ENCODE assay signal across 1 cellular context in genomic region chr14:69880051-69880487, GRCh38.
TF ChIP-seq lines count a peak whose summit lies in the region.

No MANE protein-coding gene starts in this region.

TF ChIP-seq in HepG2, 621 proteins besides CTCF, POLR2A, EP300 and RAD21 (continued from another document and continues in another):
- TF ChIP-seq CEBPG (CRISPR knock-in tag; IDR thresholded peaks at IDR 0.05), result peak; percentile 96
- no peak for TF ChIP-seq CSRNP1 (CRISPR knock-in tag; IDR thresholded peaks at IDR 0.05)
- TF ChIP-seq ATF3 (CRISPR knock-in tag; IDR thresholded peaks at IDR 0.05), result no peak
- peak; percentile 20; the same call in 1 of the 2 replicates for TF ChIP-seq IRX3 (CRISPR knock-in tag; IDR thresholded peaks at IDR 0.05; ENCODE audit: borderline replicate concordance, low read depth)
- 0 out of 2 replicates have a peak, but pooled peaks have one; percentile 31 for TF ChIP-seq ISL2 (CRISPR knock-in tag; IDR thresholded peaks at IDR 0.05)
- no peak for TF ChIP-seq ZNF274 (CRISPR knock-in tag; IDR thresholded peaks at IDR 0.05)
- 0 out of 2 replicates have a peak, but pooled peaks have one; percentile 22 for TF ChIP-seq ZNF644 (CRISPR knock-in tag; IDR thresholded peaks at IDR 0.05; ENCODE audit: low read depth)
- TF ChIP-seq NR2F2 (IDR thresholded peaks at IDR 0.05; ENCODE audit: borderline replicate concordance, low read depth), result peak; percentile 64; the same call in 1 of the 2 replicates
- TF ChIP-seq SOX5 (CRISPR knock-in tag; IDR thresholded peaks at IDR 0.05; ENCODE audit: borderline replicate concordance), result peak; percentile 49; the same call in 1 of the 2 replicates
- peak; percentile 64; the same call in 1 of the 2 replicates for TF ChIP-seq SIX1 (CRISPR knock-in tag; IDR thresholded peaks at IDR 0.05; ENCODE audit: borderline replicate concordance)
- 0 out of 2 replicates have a peak, but pooled peaks have one; percentile 17 for TF ChIP-seq ZNF317 (CRISPR knock-in tag; IDR thresholded peaks at IDR 0.05)
- no peak for TF ChIP-seq ZBTB39 (CRISPR knock-in tag; IDR thresholded peaks at IDR 0.05)
- no peak for TF ChIP-seq MXD1 (CRISPR knock-in tag; IDR thresholded peaks at IDR 0.05)
- no peak for TF ChIP-seq TAF1 (CRISPR knock-in tag; IDR thresholded peaks at IDR 0.05)
- TF ChIP-seq PATZ1 (CRISPR knock-in tag; IDR thresholded peaks at IDR 0.05), result peak; percentile 78
- TF ChIP-seq ASH2L (IDR thresholded peaks at IDR 0.05; ENCODE audit: insufficient read length, low read depth, low read length), result peak; percentile 11
- TF ChIP-seq POGZ (CRISPR knock-in tag; IDR thresholded peaks at IDR 0.05), result peak; percentile 45
- TF ChIP-seq ZFAT (CRISPR knock-in tag; conservative IDR thresholded peaks at IDR 0.05), result no peak
- peak; percentile 97 for TF ChIP-seq CEBPB (IDR thresholded peaks at IDR 0.05; ENCODE audit: borderline replicate concordance, low read depth, low read length)
- peak; percentile 69 for TF ChIP-seq GATAD2A (CRISPR knock-in tag; IDR thresholded peaks at IDR 0.05)
- no peak for TF ChIP-seq NR2F6 (IDR thresholded peaks at IDR 0.05)
- TF ChIP-seq NR2F6 (CRISPR knock-in tag; IDR thresholded peaks at IDR 0.05), result peak; percentile 54
- 0 out of 2 replicates have a peak, but pooled peaks have one; percentile 32 for TF ChIP-seq NR0B2 (CRISPR knock-in tag; IDR thresholded peaks at IDR 0.05)
- TF ChIP-seq ZBTB7B (CRISPR knock-in tag; IDR thresholded peaks at IDR 0.05), result peak; percentile 99
- TF ChIP-seq ZFP36L1 (CRISPR knock-in tag; IDR thresholded peaks at IDR 0.05), result 0 out of 2 replicates have a peak, but pooled peaks have one; percentile 41
- TF ChIP-seq ZHX1 (CRISPR knock-in tag; IDR thresholded peaks at IDR 0.05; ENCODE audit: low read depth), result 0 out of 2 replicates have a peak, but pooled peaks have one; percentile 32
- no peak for TF ChIP-seq EEA1 (CRISPR knock-in tag; IDR thresholded peaks at IDR 0.05; ENCODE audit: borderline replicate concordance)
- TF ChIP-seq XRCC5 (optimal IDR thresholded peaks at IDR 0.05; ENCODE audit: low read length), result peak; percentile 18
- TF ChIP-seq TGIF2 (CRISPR knock-in tag; IDR thresholded peaks at IDR 0.05), result 0 out of 2 replicates have a peak, but pooled peaks have one; percentile 22
- TF ChIP-seq ZNF878 (CRISPR knock-in tag; IDR thresholded peaks at IDR 0.05), result 0 out of 2 replicates have a peak, but pooled peaks have one; percentile 42
- 0 out of 2 replicates have a peak, but pooled peaks have one; percentile 23 for TF ChIP-seq HDAC1 (CRISPR knock-in tag; IDR thresholded peaks at IDR 0.05)
- no peak for TF ChIP-seq GMEB1 (CRISPR knock-in tag; IDR thresholded peaks at IDR 0.05; ENCODE audit: borderline replicate concordance)
- peak; percentile 55; the same call in 1 of the 2 replicates for TF ChIP-seq PPARG (CRISPR knock-in tag; conservative IDR thresholded peaks at IDR 0.05)
- peak; percentile 54 for TF ChIP-seq SAP130 (CRISPR knock-in tag; IDR thresholded peaks at IDR 0.05; ENCODE audit: low read depth)
- TF ChIP-seq HOXA3 (CRISPR knock-in tag; IDR thresholded peaks at IDR 0.05), result peak; percentile 18; the same call in 1 of the 2 replicates
- no peak for TF ChIP-seq PCBP1 (IDR thresholded peaks at IDR 0.05; ENCODE audit: borderline replicate concordance, low read depth, low read length)
- no peak for TF ChIP-seq LCORL (IDR thresholded peaks at IDR 0.05)
- 0 out of 2 replicates have a peak, but pooled peaks have one; percentile 16 for TF ChIP-seq LCORL (CRISPR knock-in tag; IDR thresholded peaks at IDR 0.05)
- TF ChIP-seq ZNF710 (CRISPR knock-in tag; IDR thresholded peaks at IDR 0.05; ENCODE audit: borderline replicate concordance), result 0 out of 2 replicates have a peak, but pooled peaks have one; percentile 45
- peak; percentile 59; the same call in 1 of the 2 replicates for TF ChIP-seq ZNF331 (CRISPR knock-in tag; IDR thresholded peaks at IDR 0.05)
- TF ChIP-seq HNF4A (CRISPR knock-in tag; IDR thresholded peaks at IDR 0.05), result peak; percentile 74
- no peak for TF ChIP-seq ZNF468 (CRISPR knock-in tag; IDR thresholded peaks at IDR 0.05)
- no peak for TF ChIP-seq ATM (IDR thresholded peaks at IDR 0.05; ENCODE audit: borderline replicate concordance)
- TF ChIP-seq RERE (CRISPR knock-in tag; IDR thresholded peaks at IDR 0.05; ENCODE audit: low read depth), result 0 out of 2 replicates have a peak, but pooled peaks have one; percentile 21
